Comparison of ENCODE assay signal across 1 cellular context in the genomic region with DNA sequence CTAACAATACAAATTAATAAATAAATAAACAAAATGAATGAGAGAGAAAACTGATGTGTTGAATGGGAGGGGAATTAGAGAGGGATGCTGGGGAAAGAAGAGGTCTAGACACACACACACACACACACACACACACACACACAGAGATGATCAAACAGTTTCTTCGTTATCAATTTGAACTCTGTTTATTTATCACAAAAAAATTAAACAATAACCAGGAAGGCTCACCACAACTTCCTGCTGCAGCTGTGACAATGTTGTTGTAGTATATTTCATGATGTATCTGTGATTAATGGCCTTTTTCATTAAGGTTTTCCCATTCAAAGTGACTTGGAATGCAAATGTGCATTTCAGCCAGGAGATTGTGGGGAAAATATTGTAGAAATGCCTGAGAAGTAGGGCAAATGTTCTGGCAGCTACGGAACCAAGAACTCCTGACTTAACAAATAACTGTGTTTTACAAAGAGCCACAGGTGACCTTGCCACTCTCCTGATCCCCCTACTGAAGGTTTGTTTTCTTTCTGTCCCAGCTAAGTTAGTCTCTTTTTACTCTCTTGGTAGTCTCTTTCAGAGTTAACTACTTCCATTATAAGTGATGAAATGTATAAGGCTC.
TF ChIP-seq lines count a peak whose summit lies in the region.

No MANE protein-coding gene starts in this region.

TF ChIP-seq in HepG2, 621 proteins besides CTCF, POLR2A, EP300 and RAD21:
- TF ChIP-seq NR3C1 (CRISPR knock-in tag; IDR thresholded peaks at IDR 0.05): no peak
- TF ChIP-seq SOX6 (IDR thresholded peaks at IDR 0.05): no peak
- TF ChIP-seq SOX6 (CRISPR knock-in tag; IDR thresholded peaks at IDR 0.05): 0 out of 2 replicates have a peak, but pooled peaks have one; percentile 10
- TF ChIP-seq HMG20B (CRISPR knock-in tag; conservative IDR thresholded peaks at IDR 0.05): no peak
TF ChIP-seq in HepG2: peak in this region for 1.
